Comparison of ENCODE assay signal across 24 cellular contexts in the genomic region with DNA sequence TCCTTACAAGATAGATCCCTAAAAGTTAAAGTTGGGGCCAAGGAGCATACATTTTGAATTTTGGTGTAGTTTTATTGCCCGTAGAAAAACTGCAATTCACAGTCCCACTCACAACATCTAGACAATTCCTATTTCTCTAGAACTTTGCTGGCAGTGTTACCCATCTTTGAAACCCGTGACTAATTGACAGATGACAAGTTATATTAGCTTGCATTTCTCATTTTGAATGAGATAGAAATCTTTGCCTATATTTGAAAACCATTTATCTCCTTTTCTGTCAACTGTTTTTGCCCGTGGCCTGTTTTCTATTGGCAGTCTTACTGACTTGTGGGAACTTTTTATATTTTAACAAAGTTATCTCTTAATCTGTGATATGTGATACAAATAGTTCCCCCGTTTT. TPM values are rescaled to one million over a fixed set of nuclear protein-coding genes. Genes with fewer than 3 reads are reported as not detected.
"Had no signal": no experiment of that assay in that cellular context is flagged by ENCODE, and none has a peak within 500 bp of the region (broad histone marks: within the 10 kb centered on the region; RNA-seq: fewer than 3 reads in every experiment).

No MANE protein-coding gene starts in this region.

- H3K9ac ChIP-seq: KMS-11 had no signal

- H3K4me2 ChIP-seq: KMS-11 had no signal

- FAIRE-seq: HepG2, RCC 7860 had no signal

- DNase-seq: IMR-90, Kasumi-1, MM.1S, NCI-H1092 treated with DMSO at 0.1 percent for 48 hours, NCI-H1436, NCI-H187, NCI-H2029, NCI-H2081 treated with DMSO at 0.1 percent for 48 hours, NCI-H2171, NCI-H226, NCI-H446, NCI-H510A, NCI-H524 treated with DMSO at 0.1 percent for 48 hours, NCI-H69, NCI-H774, Right ventricle myocardium superior, RPMI8226, SIG-M5 had no signal

- H3K27ac ChIP-seq: KMS-11 had no signal

RNA-seq across cellular contexts. Expression of a gene that starts 50.0 kb away (rescaled TPM):
- total RNA-seq: HT1080, IMR-90, M059J, SK-MEL-5 had no signal
- polyA plus RNA-seq: IMR-90 had no signal
